Comparison of ENCODE assay signal across 1 cellular context in the genomic region with DNA sequence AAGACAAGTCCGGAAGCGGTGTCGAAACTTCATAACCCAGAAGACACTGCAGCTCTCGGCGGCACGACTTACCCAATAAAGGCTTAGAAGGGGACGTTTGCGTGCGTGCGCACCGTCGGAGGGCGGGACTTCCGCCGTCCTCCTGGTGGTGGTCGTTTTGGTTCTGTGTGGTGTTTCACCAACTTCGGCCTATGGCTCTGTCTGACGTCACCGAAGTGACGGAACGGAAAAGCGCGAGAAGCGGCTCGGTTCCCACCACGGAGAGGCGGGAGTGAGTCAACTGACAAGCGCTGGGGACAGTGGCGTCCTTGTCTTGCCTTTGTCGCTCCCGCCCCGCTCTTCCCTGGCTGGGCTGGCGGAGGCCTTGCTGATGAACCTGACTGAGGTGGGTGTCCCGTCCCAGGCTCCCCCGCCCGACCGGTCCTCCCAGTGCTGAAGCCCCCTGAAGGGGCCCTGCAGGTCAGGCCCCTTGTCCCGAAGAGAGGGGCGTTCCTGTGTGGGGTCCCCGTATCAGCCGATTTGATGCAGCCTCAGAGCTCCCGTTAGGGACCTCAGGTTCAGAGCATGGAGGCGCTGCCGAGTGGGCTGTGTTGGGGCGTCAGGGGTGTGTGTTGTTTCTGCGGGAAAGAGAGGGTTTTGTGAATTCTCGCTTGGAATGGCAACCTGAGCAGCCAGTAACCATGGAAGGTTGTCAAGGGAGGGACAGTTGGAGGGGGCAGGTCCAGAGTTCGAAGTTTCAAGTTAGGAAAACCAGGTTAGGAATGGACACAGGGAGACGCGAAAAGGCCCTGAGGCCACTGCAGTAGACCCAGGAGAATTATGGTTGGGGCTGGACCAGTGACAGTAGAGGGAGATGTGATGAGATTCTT.
A peak's percentile ranks its signal among the peaks of the same experiment; 100 is the strongest.
TF ChIP-seq lines count a peak whose summit lies in the region.

A gene (plus strand): TSS at position 125 of the 869 bp plus-strand sequence. CDS start 246 bp downstream, at position 371.

TF ChIP-seq in HepG2, 621 proteins besides CTCF, POLR2A, EP300 and RAD21 (continued from another document and continues in another):
- peak; percentile 87 for TF ChIP-seq ZFY (CRISPR knock-in tag; IDR thresholded peaks at IDR 0.05)
- TF ChIP-seq, protein P1, sequence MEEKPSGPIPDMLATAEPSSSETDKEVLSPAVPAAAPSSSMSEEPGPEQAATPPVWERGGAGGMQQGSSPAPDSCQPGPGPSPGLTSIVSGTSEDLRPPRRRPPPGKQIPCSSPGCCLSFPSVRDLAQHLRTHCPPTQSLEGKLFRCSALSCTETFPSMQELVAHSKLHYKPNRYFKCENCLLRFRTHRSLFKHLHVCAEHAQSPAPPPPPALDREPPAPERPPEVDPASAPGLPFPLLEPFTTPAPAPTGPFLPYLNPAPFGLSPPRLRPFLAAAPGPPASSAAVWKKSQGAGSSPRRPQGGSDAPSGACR (CRISPR knock-in tag; IDR thresholded peaks at IDR 0.05), result peak; percentile 87; the same call in 1 of the 2 replicates
- TF ChIP-seq, protein P2, sequence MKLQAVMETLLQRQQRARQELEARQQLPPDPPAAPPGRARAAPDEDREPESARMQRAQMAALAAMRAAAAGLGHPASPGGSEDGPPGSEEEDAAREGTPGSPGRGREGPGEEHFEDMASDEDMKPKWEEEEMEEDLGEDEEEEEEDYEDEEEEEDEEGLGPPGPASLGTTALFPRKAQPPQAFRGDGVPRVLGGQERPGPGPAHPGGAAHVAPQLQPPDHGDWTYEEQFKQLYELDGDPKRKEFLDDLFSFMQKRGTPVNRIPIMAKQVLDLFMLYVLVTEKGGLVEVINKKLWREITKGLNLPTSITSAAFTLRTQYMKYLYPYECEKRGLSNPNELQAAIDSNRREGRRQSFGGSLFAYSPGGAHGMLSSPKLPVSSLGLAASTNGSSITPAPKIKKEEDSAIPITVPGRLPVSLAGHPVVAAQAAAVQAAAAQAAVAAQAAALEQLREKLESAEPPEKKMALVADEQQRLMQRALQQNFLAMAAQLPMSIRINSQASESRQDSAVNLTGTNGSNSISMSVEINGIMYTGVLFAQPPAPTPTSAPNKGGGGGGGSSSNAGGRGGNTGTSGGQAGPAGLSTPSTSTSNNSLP (IDR thresholded peaks at IDR 0.05; ENCODE audit: low read depth, low read length), result peak; percentile 61
- TF ChIP-seq, protein P3, sequence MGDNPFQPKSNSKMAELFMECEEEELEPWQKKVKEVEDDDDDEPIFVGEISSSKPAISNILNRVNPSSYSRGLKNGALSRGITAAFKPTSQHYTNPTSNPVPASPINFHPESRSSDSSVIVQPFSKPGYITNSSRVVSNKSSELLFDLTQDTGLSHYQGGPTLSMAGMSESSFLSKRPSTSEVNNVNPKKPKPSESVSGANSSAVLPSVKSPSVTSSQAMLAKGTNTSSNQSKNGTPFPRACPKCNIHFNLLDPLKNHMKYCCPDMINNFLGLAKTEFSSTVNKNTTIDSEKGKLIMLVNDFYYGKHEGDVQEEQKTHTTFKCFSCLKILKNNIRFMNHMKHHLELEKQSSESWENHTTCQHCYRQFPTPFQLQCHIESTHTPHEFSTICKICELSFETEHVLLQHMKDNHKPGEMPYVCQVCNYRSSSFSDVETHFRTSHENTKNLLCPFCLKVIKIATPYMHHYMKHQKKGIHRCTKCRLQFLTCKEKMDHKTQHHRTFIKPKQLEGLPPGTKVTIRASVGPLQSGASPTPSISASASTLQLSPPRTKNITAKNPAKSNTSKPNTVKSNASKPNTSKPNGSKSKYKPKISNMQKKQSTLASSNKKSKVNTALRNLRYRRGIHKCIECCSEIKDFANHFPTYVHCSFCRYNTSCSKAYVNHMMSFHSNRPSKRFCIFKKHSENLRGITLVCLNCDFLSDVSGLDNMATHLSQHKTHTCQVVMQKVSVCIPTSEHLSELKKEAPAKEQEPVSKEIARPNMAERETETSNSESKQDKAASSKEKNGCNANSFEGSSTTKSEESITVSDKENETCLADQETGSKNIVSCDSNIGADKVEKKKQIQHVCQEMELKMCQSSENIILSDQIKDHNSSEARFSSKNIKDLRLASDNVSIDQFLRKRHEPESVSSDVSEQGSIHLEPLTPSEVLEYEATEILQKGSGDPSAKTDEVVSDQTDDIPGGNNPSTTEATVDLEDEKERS (CRISPR knock-in tag; IDR thresholded peaks at IDR 0.05), result peak; percentile 87
- TF ChIP-seq BORCS8-MEF2B (CRISPR knock-in tag; IDR thresholded peaks at IDR 0.05), result 0 out of 2 replicates have a peak, but pooled peaks have one; percentile 52
- TF ChIP-seq, protein P4, sequence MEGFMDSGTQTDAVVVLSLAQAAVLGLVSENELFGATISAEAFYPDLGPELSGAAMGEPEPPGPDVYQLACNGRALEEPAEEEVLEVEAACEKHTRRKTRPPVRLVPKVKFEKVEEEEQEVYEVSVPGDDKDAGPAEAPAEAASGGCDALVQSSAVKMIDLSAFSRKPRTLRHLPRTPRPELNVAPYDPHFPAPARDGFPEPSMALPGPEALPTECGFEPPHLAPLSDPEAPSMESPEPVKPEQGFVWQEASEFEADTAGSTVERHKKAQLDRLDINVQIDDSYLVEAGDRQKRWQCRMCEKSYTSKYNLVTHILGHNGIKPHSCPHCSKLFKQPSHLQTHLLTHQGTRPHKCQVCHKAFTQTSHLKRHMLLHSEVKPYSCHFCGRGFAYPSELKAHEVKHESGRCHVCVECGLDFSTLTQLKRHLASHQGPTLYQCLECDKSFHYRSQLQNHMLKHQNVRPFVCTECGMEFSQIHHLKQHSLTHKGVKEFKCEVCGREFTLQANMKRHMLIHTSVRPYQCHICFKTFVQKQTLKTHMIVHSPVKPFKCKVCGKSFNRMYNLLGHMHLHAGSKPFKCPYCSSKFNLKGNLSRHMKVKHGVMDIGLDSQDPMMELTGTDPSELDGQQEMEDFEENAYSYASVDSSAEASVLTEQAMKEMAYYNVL (CRISPR knock-in tag; IDR thresholded peaks at IDR 0.05; ENCODE audit: borderline replicate concordance), result no peak
- TF ChIP-seq AGO2 (optimal IDR thresholded peaks at IDR 0.05; ENCODE audit: low read depth, low read length), result peak; percentile 65
- peak; percentile 91 for TF ChIP-seq ZNF629 (CRISPR knock-in tag; conservative IDR thresholded peaks at IDR 0.05)
- TF ChIP-seq, protein P5, sequence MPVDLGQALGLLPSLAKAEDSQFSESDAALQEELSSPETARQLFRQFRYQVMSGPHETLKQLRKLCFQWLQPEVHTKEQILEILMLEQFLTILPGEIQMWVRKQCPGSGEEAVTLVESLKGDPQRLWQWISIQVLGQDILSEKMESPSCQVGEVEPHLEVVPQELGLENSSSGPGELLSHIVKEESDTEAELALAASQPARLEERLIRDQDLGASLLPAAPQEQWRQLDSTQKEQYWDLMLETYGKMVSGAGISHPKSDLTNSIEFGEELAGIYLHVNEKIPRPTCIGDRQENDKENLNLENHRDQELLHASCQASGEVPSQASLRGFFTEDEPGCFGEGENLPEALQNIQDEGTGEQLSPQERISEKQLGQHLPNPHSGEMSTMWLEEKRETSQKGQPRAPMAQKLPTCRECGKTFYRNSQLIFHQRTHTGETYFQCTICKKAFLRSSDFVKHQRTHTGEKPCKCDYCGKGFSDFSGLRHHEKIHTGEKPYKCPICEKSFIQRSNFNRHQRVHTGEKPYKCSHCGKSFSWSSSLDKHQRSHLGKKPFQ (CRISPR knock-in tag; IDR thresholded peaks at IDR 0.05; ENCODE audit: insufficient replicate concordance), result peak; percentile 61
- TF ChIP-seq ZNF501 (CRISPR knock-in tag; IDR thresholded peaks at IDR 0.05), result peak; percentile 89
- no peak for TF ChIP-seq ZNF724P (CRISPR knock-in tag; IDR thresholded peaks at IDR 0.05; ENCODE audit: borderline replicate concordance)
- TF ChIP-seq, protein P6, sequence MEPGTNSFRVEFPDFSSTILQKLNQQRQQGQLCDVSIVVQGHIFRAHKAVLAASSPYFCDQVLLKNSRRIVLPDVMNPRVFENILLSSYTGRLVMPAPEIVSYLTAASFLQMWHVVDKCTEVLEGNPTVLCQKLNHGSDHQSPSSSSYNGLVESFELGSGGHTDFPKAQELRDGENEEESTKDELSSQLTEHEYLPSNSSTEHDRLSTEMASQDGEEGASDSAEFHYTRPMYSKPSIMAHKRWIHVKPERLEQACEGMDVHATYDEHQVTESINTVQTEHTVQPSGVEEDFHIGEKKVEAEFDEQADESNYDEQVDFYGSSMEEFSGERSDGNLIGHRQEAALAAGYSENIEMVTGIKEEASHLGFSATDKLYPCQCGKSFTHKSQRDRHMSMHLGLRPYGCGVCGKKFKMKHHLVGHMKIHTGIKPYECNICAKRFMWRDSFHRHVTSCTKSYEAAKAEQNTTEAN (CRISPR knock-in tag; conservative IDR thresholded peaks at IDR 0.05), result no peak
- no peak for TF ChIP-seq ZNF468 (CRISPR knock-in tag; IDR thresholded peaks at IDR 0.05)
- peak; percentile 94 for TF ChIP-seq GATAD1 (CRISPR knock-in tag; IDR thresholded peaks at IDR 0.05)
- TF ChIP-seq, protein P7, sequence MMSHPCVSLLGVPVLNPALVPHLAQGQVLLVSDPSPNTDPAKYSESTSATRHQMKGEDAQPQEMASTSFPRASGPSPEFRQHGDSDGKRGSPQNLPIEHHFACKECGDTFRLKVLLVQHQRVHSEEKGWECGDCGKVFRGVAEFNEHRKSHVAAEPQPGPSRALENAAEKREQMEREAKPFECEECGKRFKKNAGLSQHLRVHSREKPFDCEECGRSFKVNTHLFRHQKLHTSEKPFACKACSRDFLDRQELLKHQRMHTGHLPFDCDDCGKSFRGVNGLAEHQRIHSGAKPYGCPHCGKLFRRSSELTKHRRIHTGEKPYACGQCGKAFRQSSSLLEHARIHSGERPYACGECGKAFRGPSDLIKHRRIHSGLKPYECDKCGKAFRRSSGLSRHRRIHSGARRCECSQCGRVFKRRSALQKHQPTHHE (CRISPR knock-in tag; IDR thresholded peaks at IDR 0.05; ENCODE audit: borderline replicate concordance), result peak; percentile 65; the same call in 1 of the 2 replicates
- no peak for TF ChIP-seq STAT5B (CRISPR knock-in tag; IDR thresholded peaks at IDR 0.05)
- peak; percentile 70 for TF ChIP-seq ASH2L (IDR thresholded peaks at IDR 0.05; ENCODE audit: insufficient read length, low read depth, low read length)
- TF ChIP-seq, protein P8, sequence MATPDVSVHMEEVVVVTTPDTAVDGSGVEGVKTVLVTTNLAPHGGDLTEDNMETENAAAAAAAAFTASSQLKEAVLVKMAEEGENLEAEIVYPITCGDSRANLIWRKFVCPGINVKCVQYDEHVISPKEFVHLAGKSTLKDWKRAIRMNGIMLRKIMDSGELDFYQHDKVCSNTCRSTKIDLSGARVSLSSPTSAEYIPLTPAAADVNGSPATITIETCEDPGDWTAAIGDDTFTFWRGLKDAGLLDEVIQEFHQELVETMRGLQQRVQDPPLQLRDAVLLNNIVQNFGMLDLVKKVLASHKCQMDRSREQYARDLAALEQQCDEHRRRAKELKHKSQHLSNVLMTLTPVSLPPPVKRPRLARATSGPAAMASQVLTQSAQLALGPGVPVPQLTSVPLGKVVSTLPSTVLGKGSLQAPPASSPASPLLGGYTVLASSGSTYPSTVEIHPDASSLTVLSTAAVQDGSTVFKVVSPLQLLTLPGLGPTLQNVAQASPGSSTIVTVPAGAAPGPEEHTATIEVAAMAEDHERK (CRISPR knock-in tag; IDR thresholded peaks at IDR 0.05; ENCODE audit: low read depth), result peak; percentile 99
- no peak for TF ChIP-seq ZNF773 (CRISPR knock-in tag; IDR thresholded peaks at IDR 0.05; ENCODE audit: borderline replicate concordance)
- no peak for TF ChIP-seq KAT2B (IDR thresholded peaks at IDR 0.05; ENCODE audit: borderline replicate concordance, low read depth, low read length)
- no peak for TF ChIP-seq SSRP1 (CRISPR knock-in tag; IDR thresholded peaks at IDR 0.05)
- TF ChIP-seq ELF3 (CRISPR knock-in tag; IDR thresholded peaks at IDR 0.05), result peak; percentile 43; the same call in 1 of the 2 replicates
- peak; percentile 68; the same call in 1 of the 2 replicates for TF ChIP-seq RFXAP (CRISPR knock-in tag; IDR thresholded peaks at IDR 0.05; ENCODE audit: borderline replicate concordance)
- TF ChIP-seq, protein P9, sequence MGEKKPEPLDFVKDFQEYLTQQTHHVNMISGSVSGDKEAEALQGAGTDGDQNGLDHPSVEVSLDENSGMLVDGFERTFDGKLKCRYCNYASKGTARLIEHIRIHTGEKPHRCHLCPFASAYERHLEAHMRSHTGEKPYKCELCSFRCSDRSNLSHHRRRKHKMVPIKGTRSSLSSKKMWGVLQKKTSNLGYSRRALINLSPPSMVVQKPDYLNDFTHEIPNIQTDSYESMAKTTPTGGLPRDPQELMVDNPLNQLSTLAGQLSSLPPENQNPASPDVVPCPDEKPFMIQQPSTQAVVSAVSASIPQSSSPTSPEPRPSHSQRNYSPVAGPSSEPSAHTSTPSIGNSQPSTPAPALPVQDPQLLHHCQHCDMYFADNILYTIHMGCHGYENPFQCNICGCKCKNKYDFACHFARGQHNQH (CRISPR knock-in tag; IDR thresholded peaks at IDR 0.05), result peak; percentile 73; the same call in 1 of the 2 replicates
- peak; percentile 29; the same call in 1 of the 2 replicates for TF ChIP-seq RXRB (CRISPR knock-in tag; IDR thresholded peaks at IDR 0.05; ENCODE audit: borderline replicate concordance)
- TF ChIP-seq SMAD3 (CRISPR knock-in tag; IDR thresholded peaks at IDR 0.05), result peak; percentile 23; the same call in 1 of the 2 replicates
- no peak for TF ChIP-seq ZNF777 (CRISPR knock-in tag; IDR thresholded peaks at IDR 0.05)
- TF ChIP-seq BHLHE40 (IDR thresholded peaks at IDR 0.05; ENCODE audit: low read length), result 0 out of 2 replicates have a peak, but pooled peaks have one; percentile 7
- TF ChIP-seq FOXK1 (CRISPR knock-in tag; IDR thresholded peaks at IDR 0.05; ENCODE audit: borderline replicate concordance, low read depth), result peak; percentile 89; the same call in 1 of the 2 replicates
- no peak; the same call in 1 of the 2 replicates for TF ChIP-seq JUN (CRISPR knock-in tag; IDR thresholded peaks at IDR 0.05)
- peak; percentile 72 for TF ChIP-seq SALL1 (CRISPR knock-in tag; IDR thresholded peaks at IDR 0.05)
- peak; percentile 67; the same call in 1 of the 2 replicates for TF ChIP-seq ZC3H13 (CRISPR knock-in tag; IDR thresholded peaks at IDR 0.05)
- no peak for TF ChIP-seq NR2F2 (IDR thresholded peaks at IDR 0.05; ENCODE audit: borderline replicate concordance, low read depth)
- TF ChIP-seq ZNF343 (CRISPR knock-in tag; IDR thresholded peaks at IDR 0.05), result no peak
- TF ChIP-seq, protein P10, sequence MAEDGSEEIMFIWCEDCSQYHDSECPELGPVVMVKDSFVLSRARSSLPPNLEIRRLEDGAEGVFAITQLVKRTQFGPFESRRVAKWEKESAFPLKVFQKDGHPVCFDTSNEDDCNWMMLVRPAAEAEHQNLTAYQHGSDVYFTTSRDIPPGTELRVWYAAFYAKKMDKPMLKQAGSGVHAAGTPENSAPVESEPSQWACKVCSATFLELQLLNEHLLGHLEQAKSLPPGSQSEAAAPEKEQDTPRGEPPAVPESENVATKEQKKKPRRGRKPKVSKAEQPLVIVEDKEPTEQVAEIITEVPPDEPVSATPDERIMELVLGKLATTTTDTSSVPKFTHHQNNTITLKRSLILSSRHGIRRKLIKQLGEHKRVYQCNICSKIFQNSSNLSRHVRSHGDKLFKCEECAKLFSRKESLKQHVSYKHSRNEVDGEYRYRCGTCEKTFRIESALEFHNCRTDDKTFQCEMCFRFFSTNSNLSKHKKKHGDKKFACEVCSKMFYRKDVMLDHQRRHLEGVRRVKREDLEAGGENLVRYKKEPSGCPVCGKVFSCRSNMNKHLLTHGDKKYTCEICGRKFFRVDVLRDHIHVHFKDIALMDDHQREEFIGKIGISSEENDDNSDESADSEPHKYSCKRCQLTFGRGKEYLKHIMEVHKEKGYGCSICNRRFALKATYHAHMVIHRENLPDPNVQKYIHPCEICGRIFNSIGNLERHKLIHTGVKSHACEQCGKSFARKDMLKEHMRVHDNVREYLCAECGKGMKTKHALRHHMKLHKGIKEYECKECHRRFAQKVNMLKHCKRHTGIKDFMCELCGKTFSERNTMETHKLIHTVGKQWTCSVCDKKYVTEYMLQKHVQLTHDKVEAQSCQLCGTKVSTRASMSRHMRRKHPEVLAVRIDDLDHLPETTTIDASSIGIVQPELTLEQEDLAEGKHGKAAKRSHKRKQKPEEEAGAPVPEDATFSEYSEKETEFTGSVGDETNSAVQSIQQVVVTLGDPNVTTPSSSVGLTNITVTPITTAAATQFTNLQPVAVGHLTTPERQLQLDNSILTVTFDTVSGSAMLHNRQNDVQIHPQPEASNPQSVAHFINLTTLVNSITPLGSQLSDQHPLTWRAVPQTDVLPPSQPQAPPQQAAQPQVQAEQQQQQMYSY (CRISPR knock-in tag; IDR thresholded peaks at IDR 0.05), result peak; percentile 87
- no peak for TF ChIP-seq TOE1 (CRISPR knock-in tag; IDR thresholded peaks at IDR 0.05)
